8 cellular contexts compared by ENCODE assay signal in genomic region chr1:180230791-180231505, GRCh38. TPM values are rescaled to one million over a fixed set of nuclear protein-coding genes. Genes with fewer than 3 reads are reported as not detected.
DNase-seq lines count a peak whose midpoint lies in the region; ATAC-seq and TF ChIP-seq lines count a peak whose summit lies in the region.

No MANE protein-coding gene starts in this region.

- H3K36me3 Mint-ChIP-seq in WTC11, result no peaks in the 10 kb centered on the region

- H3K9ac ChIP-seq in parathyroid adenoma, result no peak overlapping the region

- no peaks in the 10 kb centered on the region for H3K9me3 ChIP-seq in HAP-1
- no peaks in the 10 kb centered on the region for H3K9me3 ChIP-seq in parathyroid adenoma (ENCODE audit: control insufficient read depth, low read length)

- H3K4me2 ChIP-seq in parathyroid adenoma (ENCODE audit: low read length), result peak overlapping the region; percentile 61

- TF ChIP-seq CTCF in AG09309 (IDR thresholded peaks at IDR 0.05; ENCODE audit: control insufficient read depth, insufficient read depth, low read depth, low read length, missing control alignments), result no peak
- TF ChIP-seq CTCF in WTC11 (IDR thresholded peaks at IDR 0.05), result no peak
- TF ChIP-seq CTCF in foreskin fibroblast (IDR thresholded peaks at IDR 0.05; ENCODE audit: low read depth, low read length), result no peak
- no peak for TF ChIP-seq CTCF in parathyroid adenoma (IDR thresholded peaks at IDR 0.05)

- H3K27ac ChIP-seq in parathyroid adenoma, result no peak overlapping the region

- ATAC-seq in WTC11 (peak; percentile 2), HG03521 (IDR thresholded peaks at IDR 0.05; ENCODE audit: unreplicated experiment) (no peak), GM21786 (IDR thresholded peaks at IDR 0.05; ENCODE audit: unreplicated experiment) (no peak)

- in situ Hi-C loops in HAP-1 (cut with MboI; ENCODE audit: low sequenced_read_pairs), result no loop called here

- H3K4me3 Mint-ChIP-seq in WTC11, result peak overlapping the region; percentile 82

- peak overlapping the region; percentile 36 for H3K4me3 ChIP-seq in AG09309 (ENCODE audit: control insufficient read depth, low read depth, low read length)
- peak overlapping the region; percentile 61 for H3K4me3 ChIP-seq in HAP-1
- peak overlapping the region; percentile 49 to 51 for H3K4me3 ChIP-seq in foreskin fibroblast (ENCODE audit: low read depth in 1 of 2, low read length in 2 of 2)
- no peak overlapping the region for H3K4me3 ChIP-seq in parathyroid adenoma (ENCODE audit: low read depth, low read length)

- H3K4me1 Mint-ChIP-seq in WTC11, result peaks cover 39% of the 10 kb centered on the region

- H3K4me1 ChIP-seq in HAP-1, result peaks cover 4% of the 10 kb centered on the region; the same call in 1 of the 2 replicates
- H3K4me1 ChIP-seq in parathyroid adenoma, result no peaks in the 10 kb centered on the region

- H3K27me3 ChIP-seq in HAP-1 (ENCODE audit: low read depth), result peaks cover 3% of the 10 kb centered on the region; the same call in 1 of the 2 replicates
- H3K27me3 ChIP-seq in parathyroid adenoma (ENCODE audit: control insufficient read depth, insufficient read depth, low read length), result peaks cover 24% of the 10 kb centered on the region

- no peak overlapping the region for H3K27ac Mint-ChIP-seq in WTC11

- CTCF ChIA-PET in WTC11 (lab: Charles Lee), result interaction anchor here (0.7 to 4.3 kb wide), 18 partner anchors 9 to 185 kb away, joined by 3 to 34 read pairs (median 4); no protein-coding TSS in a partner anchor

- peak overlapping the region; percentile 60 for H2AFZ ChIP-seq in parathyroid adenoma

- H3K79me2 ChIP-seq in parathyroid adenoma, result no peaks in the 10 kb centered on the region

- no peaks in the 10 kb centered on the region for H3K9me3 Mint-ChIP-seq in WTC11

- no peaks in the 10 kb centered on the region for H3K36me3 ChIP-seq in HAP-1 (replicated peaks)
- no peaks in the 10 kb centered on the region for H3K36me3 ChIP-seq in parathyroid adenoma (ENCODE audit: control insufficient read depth, insufficient read depth, low read length)

- DNase-seq in AG09309 (ENCODE audit: low read depth), result no peak
- DNase-seq in HAP-1 (ENCODE audit: low spot score in 2 of 2), result peak; percentile 21 to 66
- DNase-seq in WTC11 (ENCODE audit: low spot score), result peak; percentile 74
- DNase-seq in foreskin fibroblast, result peak; percentile 34 to 57
- DNase-seq in cerebellar nuclear complex (lab: John Stamatoyannopoulos, UW), result no peak

- POLR2A ChIA-PET in WTC11 (lab: Charles Lee), result no interaction called here

- H3K27me3 Mint-ChIP-seq in WTC11 (ENCODE audit: low read depth), result peaks cover 86% of the 10 kb centered on the region

TF ChIP-seq in WTC11, 78 proteins besides CTCF, POLR2A, EP300 and RAD21:
- peak; percentile 21; the same call in 1 of the 2 replicates for TF ChIP-seq MLX (CRISPR knock-in tag; IDR thresholded peaks at IDR 0.05)
- TF ChIP-seq TEAD4 (CRISPR knock-in tag; IDR thresholded peaks at IDR 0.05), result peak; percentile 89; the same call in 1 of the 2 replicates
- TF ChIP-seq STAT6 (CRISPR knock-in tag; conservative IDR thresholded peaks at IDR 0.05; ENCODE audit: low read depth), result no peak
- TF ChIP-seq ZNF423 (CRISPR knock-in tag; IDR thresholded peaks at IDR 0.05), result peak; percentile 88
- TF ChIP-seq ARID4B (CRISPR knock-in tag; IDR thresholded peaks at IDR 0.05; ENCODE audit: borderline replicate concordance), result 0 out of 2 replicates have a peak, but pooled peaks have one; percentile 14
- peak; percentile 50; the same call in 1 of the 2 replicates for TF ChIP-seq FOXP1 (CRISPR knock-in tag; IDR thresholded peaks at IDR 0.05; ENCODE audit: borderline replicate concordance)
- peak; percentile 23; the same call in 1 of the 2 replicates for TF ChIP-seq TP53 (CRISPR knock-in tag; IDR thresholded peaks at IDR 0.05)
- no peak for TF ChIP-seq EMX1 (CRISPR knock-in tag; IDR thresholded peaks at IDR 0.05)
- peak; percentile 52; the same call in 1 of the 2 replicates for TF ChIP-seq E2F5 (CRISPR knock-in tag; IDR thresholded peaks at IDR 0.05)
- 0 out of 2 replicates have a peak, but pooled peaks have one; percentile 20 for TF ChIP-seq FOXP4 (CRISPR knock-in tag; IDR thresholded peaks at IDR 0.05)
- TF ChIP-seq TEAD1 (CRISPR knock-in tag; IDR thresholded peaks at IDR 0.05), result peak; percentile 86; the same call in 1 of the 2 replicates

RNA-seq across cellular contexts. Expression of gene LHX4, which starts 0.9 kb away (rescaled TPM):
- total RNA-seq in WTC11 (2021), result 7.7 to 19.2 TPM (median 9.2 TPM) in 3 replicates

Comparison
In these comparisons a context has a peak if more than half of its experiments do, and no peak if none do; other contexts are left out.
1. DNase-seq: peak in HAP-1 (2 of 2), WTC11 (single experiment) and foreskin fibroblast (2 of 2); none in AG09309 (single experiment) and cerebellar nuclear complex (0 of 2).